ENCODE assay signal across 15 cellular contexts in the genomic region with DNA sequence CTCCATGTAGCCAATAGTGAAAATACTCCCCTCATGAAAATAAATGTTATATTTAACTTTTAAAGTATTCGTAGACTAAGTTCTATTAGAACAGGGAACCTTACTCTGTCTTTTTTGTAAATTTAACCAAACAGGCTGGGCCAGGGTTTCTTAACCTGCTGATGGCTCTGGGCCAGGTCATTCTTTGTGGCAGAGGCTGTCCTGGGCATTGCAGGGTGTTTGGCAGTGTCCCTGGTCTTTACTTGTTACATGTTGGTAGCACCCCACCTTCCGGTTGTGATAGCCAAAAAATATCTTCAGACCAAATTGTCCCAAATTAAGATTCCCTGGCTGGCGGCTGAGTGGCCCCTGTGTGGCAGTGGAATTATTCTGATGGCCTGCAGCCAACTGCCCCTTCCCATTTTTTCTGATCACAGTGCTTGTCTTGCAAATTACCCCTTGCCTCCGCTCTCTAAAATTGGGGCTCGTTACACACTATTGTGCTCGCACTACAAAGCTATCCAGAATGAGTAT.
DNase-seq lines count a peak whose midpoint lies in the region; ATAC-seq, FAIRE-seq and TF ChIP-seq lines count a peak whose summit lies in the region.
"Had no signal": no experiment of that assay in that cellular context is flagged by ENCODE, and none has a peak within 500 bp of the region (broad histone marks: within the 10 kb centered on the region; RNA-seq: fewer than 3 reads in every experiment).

No MANE protein-coding gene starts in this region.

- intact Hi-C loops in esophagus muscularis mucosa (cut with DNase I) (no loop called here), pancreas (cut with DNase I) (no loop called here)

- no peaks in the 10 kb centered on the region for H4K20me1 ChIP-seq in BLaER1
- H4K20me1 ChIP-seq in BLaER1 treated with 17β-estradiol and CSF1 and Interleukin-3, amounts not matched to agents 10 nM and 100 nM, result peaks cover 0 to 100% (median 98%) of the 10 kb centered on the region in 11 experiments; a peak in 19 of 22 replicates

- peak overlapping the region; percentile 97 for H3K4me2 ChIP-seq in BLaER1
- H3K4me2 ChIP-seq in BLaER1 treated with 17β-estradiol and CSF1 and Interleukin-3, amounts not matched to agents 10 nM and 100 nM, result peak overlapping the region; percentile 82 to 97 (median 93); a peak in 21 of 22 replicates
- H3K4me2 ChIP-seq: GM23338 had no signal

- H3K27me3 ChIP-seq in BLaER1 (no peaks in the 10 kb centered on the region), esophagus muscularis mucosa (no peaks in the 10 kb centered on the region), pancreas (no peaks in the 10 kb centered on the region)
- no peaks in the 10 kb centered on the region for H3K27me3 ChIP-seq in BLaER1 treated with 17β-estradiol and CSF1 and Interleukin-3, amounts not matched to agents 10 nM and 100 nM

- no peak for TF ChIP-seq POLR2A in esophagus muscularis mucosa (IDR thresholded peaks at IDR 0.05; ENCODE audit: low read depth)
- TF ChIP-seq POLR2A in erythroblast (IDR thresholded peaks at IDR 0.05; ENCODE audit: low read length), result no peak

- H3K27ac ChIP-seq in BLaER1 (peak overlapping the region; percentile 95), esophagus muscularis mucosa (replicated peaks in 1 of 4) (no peak overlapping the region), pancreas (no peak overlapping the region)
- H3K27ac ChIP-seq in BLaER1 treated with 17β-estradiol and CSF1 and Interleukin-3, amounts not matched to agents 10 nM and 100 nM, result peak overlapping the region in 1 of 11 experiments; percentile 66; a peak in 2 of 22 replicates
- H3K27ac ChIP-seq: RWPE1 had no signal

- H3K4me1 ChIP-seq in BLaER1 (peaks cover 100% of the 10 kb centered on the region), esophagus muscularis mucosa (peaks cover 21 to 28% (median 25%) of the 10 kb centered on the region in 4 donors), pancreas (peaks cover 0 to under 1% (median 0%) of the 10 kb centered on the region in 3 donors)
- H3K4me1 ChIP-seq in BLaER1 treated with 17β-estradiol and CSF1 and Interleukin-3, amounts not matched to agents 10 nM and 100 nM, result peaks cover 66 to 100% (median 100%) of the 10 kb centered on the region in 10 experiments

- ATAC-seq in pancreas, result peak in 3 of 4 donors; percentile 27 to 78 (median 60)
- ATAC-seq: GM23338 had no signal

- TF ChIP-seq EP300 in esophagus muscularis mucosa (IDR thresholded peaks at IDR 0.05), result no peak

- no peaks in the 10 kb centered on the region for H3K36me3 ChIP-seq in BLaER1
- peaks cover 0 to 17% (median 0%) of the 10 kb centered on the region in 11 experiments; a peak in 1 of 22 replicates for H3K36me3 ChIP-seq in BLaER1 treated with 17β-estradiol and CSF1 and Interleukin-3, amounts not matched to agents 10 nM and 100 nM
- H3K36me3 ChIP-seq in esophagus muscularis mucosa, result no peaks in the 10 kb centered on the region
- H3K36me3 ChIP-seq in pancreas, result no peaks in the 10 kb centered on the region

- FAIRE-seq in pancreas (lab: Jason Lieb, UNC), result no peak
- FAIRE-seq: GM12891 had no signal

- H3K9me3 ChIP-seq in BLaER1 (no peaks in the 10 kb centered on the region), esophagus muscularis mucosa (no peaks in the 10 kb centered on the region), pancreas (no peaks in the 10 kb centered on the region)
- no peaks in the 10 kb centered on the region for H3K9me3 ChIP-seq in BLaER1 treated with 17β-estradiol and CSF1 and Interleukin-3, amounts not matched to agents 10 nM and 100 nM (replicated peaks in 1 of 11)

- WGBS in esophagus muscularis mucosa, result 96% methylated on average over 6 of the region's 6 CpGs
- 67 to 68% methylated on average over 6 of the region's 6 CpGs for WGBS in pancreas, 2 donors

- TF ChIP-seq CTCF in esophagus muscularis mucosa (IDR thresholded peaks at IDR 0.05), result no peak
- no peak for TF ChIP-seq CTCF in pancreas (IDR thresholded peaks at IDR 0.05)

- H3K4me3 ChIP-seq in BLaER1 (no peak overlapping the region), esophagus muscularis mucosa (no peak overlapping the region), pancreas (no peak overlapping the region)
- no peak overlapping the region for H3K4me3 ChIP-seq in BLaER1 treated with 17β-estradiol and CSF1 and Interleukin-3, amounts not matched to agents 10 nM and 100 nM
- H3K4me3 ChIP-seq: GM23338 had no signal

- no peak overlapping the region; the same call in 1 of the 2 replicates for H3K9ac ChIP-seq in BLaER1
- no peak overlapping the region for H3K9ac ChIP-seq in BLaER1 treated with 17β-estradiol and CSF1 and Interleukin-3, amounts not matched to agents 10 nM and 100 nM

- DNase-seq in esophagus muscularis mucosa (ENCODE audit: extremely low spot score) (peak; percentile 74), pancreas (peak in 3 of 6 donors; percentile 10 to 39 (median 25)), C1 segment of cervical spinal cord (lab: John Stamatoyannopoulos, UW) (no peak), erythroblast (lab: John Stamatoyannopoulos, UW) (no peak)
- DNase-seq in activated CD8-positive, alpha-beta memory T cell treated with anti-CD3 and anti-CD28 coated beads for 24 hours, result no peak
- DNase-seq: GF-D8, H9, KBM-7, NCI-H2029, NCI-H526 treated with DMSO at 0.1 percent for 48 hours had no signal
